Comparison of ENCODE assay signal across 8 cellular contexts in the genomic region with DNA sequence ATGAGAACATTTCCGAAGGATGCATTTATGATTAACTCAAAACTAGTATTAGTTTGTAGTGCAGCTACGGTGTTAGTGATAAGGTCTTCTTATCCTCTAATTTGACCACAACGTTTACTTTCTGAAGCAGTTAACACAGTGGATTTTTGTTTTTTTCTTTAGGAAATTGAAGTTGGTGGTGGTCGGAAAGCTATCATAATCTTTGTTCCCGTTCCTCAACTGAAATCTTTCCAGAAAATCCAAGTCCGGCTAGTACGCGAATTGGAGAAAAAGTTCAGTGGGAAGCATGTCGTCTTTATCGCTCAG. TPM values are rescaled to one million over a fixed set of nuclear protein-coding genes. Genes with fewer than 3 reads are reported as not detected.
DNase-seq lines count a peak whose midpoint lies in the region; FAIRE-seq and TF ChIP-seq lines count a peak whose summit lies in the region.
"Not testable (repeated sequence)": the region's sequence is repeated elsewhere in the genome, so short reads cannot be mapped to it uniquely, and the experiment has no call there.

No MANE protein-coding gene starts in this region.

- H3K4me3 ChIP-seq in BJ (ENCODE audit: low read depth, low read length) = peak overlapping the region; percentile 83
- H3K4me3 ChIP-seq in HUES6 (ENCODE audit: low read depth, low read length) = peak overlapping the region; percentile 99
- H3K4me3 ChIP-seq in endothelial cell of umbilical vein (replicated peaks in 1 of 3; ENCODE audit: insufficient read depth in 1 of 3, low read depth in 1 of 3, low read length in 3 of 3) = peak overlapping the region; percentile 37 to 82 (median 73)
- peak overlapping the region; percentile 84 to 93 (median 86) for H3K4me3 ChIP-seq in stomach

- WGBS in adipose tissue, 3 donors = 45 to 68% (median 67%) methylated on average over 10 of the region's 10 CpGs
- 30 to 55% (median 43%) methylated on average over 10 of the region's 10 CpGs for WGBS in stomach, 5 donors

- dilution Hi-C loops in endothelial cell of umbilical vein (cut with MboI; ENCODE audit: extremely low pct_ligation_motif_present, low sequenced_read_pairs) = not testable (repeated sequence)

- H3K9ac ChIP-seq in HUES6 (ENCODE audit: low read length) = peak overlapping the region; percentile 99
- peak overlapping the region; percentile 81 for H3K9ac ChIP-seq in endothelial cell of umbilical vein (replicated peaks; ENCODE audit: extremely low read depth, insufficient read depth, low read length)

- peaks cover 58% of the 10 kb centered on the region for H3K79me2 ChIP-seq in endothelial cell of umbilical vein (ENCODE audit: control insufficient read depth, insufficient read depth, low read length)

- H3K9me3 ChIP-seq in HUES6 (ENCODE audit: control insufficient read depth, insufficient read depth, low read depth, low read length); endothelial cell of umbilical vein (replicated peaks; ENCODE audit: control insufficient read depth, insufficient read depth, low read length); stomach: not testable (repeated sequence)

- not testable (repeated sequence) for FAIRE-seq in endothelial cell of umbilical vein (lab: Jason Lieb, UNC)

- not testable (repeated sequence) for DNase-seq in BJ (ENCODE audit: low read depth); endothelial cell of umbilical vein (ENCODE audit: low read depth, low spot score); immature natural killer cell; neural crest cell (ENCODE audit: low read depth, low spot score); stomach

- H3K27ac Mint-ChIP-seq in T-helper 1 cell treated with Interleukin-12 subunit alpha and Interleukin-12 subunit beta and Interleukin-4 antibody, amounts not matched to agents 30 μg/mL and 1 μg/mL, for 36 hours = peak overlapping the region; percentile 91
- H3K27ac Mint-ChIP-seq in immature natural killer cell (peak overlapping the region; percentile 85 to 95 (median 94)), neural crest cell (ENCODE audit: unreplicated experiment) (peak overlapping the region; percentile 99)

- peaks cover 40% of the 10 kb centered on the region for H3K36me3 Mint-ChIP-seq in T-helper 1 cell treated with Interleukin-12 subunit alpha and Interleukin-12 subunit beta and Interleukin-4 antibody, amounts not matched to agents 30 μg/mL and 1 μg/mL, for 36 hours (ENCODE audit: low read depth)
- H3K36me3 Mint-ChIP-seq in immature natural killer cell = peaks cover 14 to 40% (median 35%) of the 10 kb centered on the region in 3 donors
- H3K36me3 Mint-ChIP-seq in neural crest cell (ENCODE audit: low read depth) = peaks cover 37% of the 10 kb centered on the region

- CTCF ChIA-PET in BJ (lab: Yijun Ruan, JAX) (interaction anchor here (1.1 kb wide), 1 partner anchor 9 kb away, joined by 4 read pairs; no protein-coding TSS in a partner anchor), endothelial cell of umbilical vein (lab: Charles Lee) (interaction anchor here (1.3 kb wide), 1 partner anchor 18 kb away, joined by 3 read pairs; the partner anchor contains the start of gene RNASEH1)

- not testable (repeated sequence) for TF ChIP-seq EP300 in stomach (IDR thresholded peaks at IDR 0.05)

- peaks cover 19% of the 10 kb centered on the region for H4K20me1 ChIP-seq in endothelial cell of umbilical vein (replicated peaks; ENCODE audit: control insufficient read depth, extremely low read depth, insufficient read depth, low read length)

- H3K36me3 ChIP-seq in BJ (ENCODE audit: control insufficient read depth, insufficient read depth, low read length) (peaks cover 15% of the 10 kb centered on the region), HUES6 (ENCODE audit: control insufficient read depth, insufficient read depth, low read length) (peaks cover 56% of the 10 kb centered on the region), endothelial cell of umbilical vein (ENCODE audit: control insufficient read depth in 2 of 2, extremely low read depth in 1 of 2, insufficient read depth in 2 of 2, low read length in 2 of 2) (peaks cover 14 to 35% of the 10 kb centered on the region in 2 experiments), stomach (peaks cover 37 to 54% (median 49%) of the 10 kb centered on the region in 4 donors)

- H3K27ac ChIP-seq in HUES6 (ENCODE audit: low read depth, low read length) (peak overlapping the region; percentile 93), adipose tissue (ENCODE audit: low read depth, low read length) (peak overlapping the region; percentile 90), endothelial cell of umbilical vein (ENCODE audit: insufficient read depth, low read depth, low read length) (peak overlapping the region; percentile 54), stomach (peak overlapping the region in 4 of 5 donors; percentile 92 to 95 (median 94))

- POLR2A ChIA-PET in BJ (lab: Charles Lee) = interaction anchor here (0.5 to 1.3 kb wide), 2 partner anchors 18 to 1967 kb away, joined by 4 read pairs; partner anchors contain the start of gene RNASEH1
- POLR2A ChIA-PET in endothelial cell of umbilical vein (lab: Charles Lee) = interaction anchor here (1.1 to 1.3 kb wide), 3 partner anchors 8 to 58 kb away, joined by 3 to 6 read pairs (median 4); partner anchors contain the start of gene RNASEH1

- not testable (repeated sequence) for H3K9me3 Mint-ChIP-seq in T-helper 1 cell treated with Interleukin-12 subunit alpha and Interleukin-12 subunit beta and Interleukin-4 antibody, amounts not matched to agents 30 μg/mL and 1 μg/mL, for 36 hours; immature natural killer cell; neural crest cell

- H3K4me1 ChIP-seq in HUES6 (ENCODE audit: control insufficient read depth, insufficient read depth, low read length) = not testable (repeated sequence)
- H3K4me1 ChIP-seq in endothelial cell of umbilical vein (ENCODE audit: control insufficient read depth, extremely low read depth, insufficient read depth, low read length) (peaks cover 31% of the 10 kb centered on the region), stomach (peaks cover 25 to 59% (median 51%) of the 10 kb centered on the region in 4 donors)

- H3K27me3 ChIP-seq in BJ (ENCODE audit: control insufficient read depth, insufficient read depth, low read length); HUES6 (ENCODE audit: control insufficient read depth, insufficient read depth, low read length); endothelial cell of umbilical vein (ENCODE audit: control insufficient read depth in 2 of 2, insufficient read depth in 2 of 2, low read length in 2 of 2); stomach: not testable (repeated sequence)

- intact Hi-C loops in endothelial cell of umbilical vein (cut with micrococcal nuclease) = loop anchor here (5.0 kb wide), 1 partner anchor 76 kb away; no protein-coding TSS in a partner anchor
- intact Hi-C loops in stomach (cut with DNase I; ENCODE audit: low total_unique reads) = not testable (repeated sequence)

- not testable (repeated sequence) for H2AFZ ChIP-seq in endothelial cell of umbilical vein (ENCODE audit: low read depth, low read length)

- not testable (repeated sequence) for H3K27me3 Mint-ChIP-seq in T-helper 1 cell treated with Interleukin-12 subunit alpha and Interleukin-12 subunit beta and Interleukin-4 antibody, amounts not matched to agents 30 μg/mL and 1 μg/mL, for 36 hours (ENCODE audit: low read depth); neural crest cell (ENCODE audit: low read depth)
- H3K27me3 Mint-ChIP-seq in immature natural killer cell (ENCODE audit: low read depth in 3 of 3) = peaks cover 5 to 13% (median 7%) of the 10 kb centered on the region in 3 donors

- not testable (repeated sequence) for BruUV-seq in endothelial cell of umbilical vein (replicated peaks; lab: Mats Ljungman, UMichigan)

- H3K4me1 Mint-ChIP-seq in T-helper 1 cell treated with Interleukin-12 subunit alpha and Interleukin-12 subunit beta and Interleukin-4 antibody, amounts not matched to agents 30 μg/mL and 1 μg/mL, for 36 hours (ENCODE audit: low read depth) = peaks cover 45% of the 10 kb centered on the region
- H3K4me1 Mint-ChIP-seq in immature natural killer cell (peaks cover 46 to 66% of the 10 kb centered on the region in 2 donors), neural crest cell (peaks cover 53% of the 10 kb centered on the region)

- not testable (repeated sequence) for TF ChIP-seq POLR2A in endothelial cell of umbilical vein (IDR thresholded peaks at IDR 0.05; ENCODE audit: low read depth, low read length); stomach (IDR thresholded peaks at IDR 0.05)

- not testable (repeated sequence) for TF ChIP-seq CTCF in BJ (IDR thresholded peaks at IDR 0.05; ENCODE audit: insufficient read depth, low read depth, low read length); endothelial cell of umbilical vein (IDR thresholded peaks at IDR 0.05; ENCODE audit: extremely low read depth in 1 of 2, insufficient read depth in 1 of 2, low read depth in 1 of 2, low read length in 2 of 2); neural crest cell (conservative IDR thresholded peaks at IDR 0.05); stomach (IDR thresholded peaks at IDR 0.05)

- not testable (repeated sequence) for H3K9me1 ChIP-seq in endothelial cell of umbilical vein (replicated peaks; ENCODE audit: control insufficient read depth, extremely low read depth, insufficient read depth, low read length)

- peak overlapping the region; percentile 94 for H3K4me3 Mint-ChIP-seq in T-helper 1 cell treated with Interleukin-12 subunit alpha and Interleukin-12 subunit beta and Interleukin-4 antibody, amounts not matched to agents 30 μg/mL and 1 μg/mL, for 36 hours
- H3K4me3 Mint-ChIP-seq in immature natural killer cell (peak overlapping the region; percentile 88 to 93 (median 91)), neural crest cell (peak overlapping the region; percentile 98)

- peak overlapping the region; percentile 85 for H3K4me2 ChIP-seq in endothelial cell of umbilical vein (ENCODE audit: insufficient read depth, low read length)

RNA-seq across cellular contexts. Expression of gene RPS7, which starts 1.2 kb away (rescaled TPM):
- 1,722 and 1,770 TPM in 2 replicates for polyA plus RNA-seq in BJ (2011; rRNA removed)
- 107 and 181 TPM in 2 replicates for polyA minus RNA-seq in BJ (2011; rRNA and poly(A)+ RNA removed)
- polyA plus RNA-seq in adipose tissue = 1,000 to 10,000 TPM; 1,415 to 2,950 (median 1,968) TPM
- 1,506 and 1,544 TPM in 2 replicates for total RNA-seq in endothelial cell of umbilical vein
- polyA plus RNA-seq in endothelial cell of umbilical vein = 712 and 1,210 TPM in 2 replicates
- polyA plus RNA-seq in endothelial cell of umbilical vein (2011; cell fraction: cytosol; rRNA removed) = 1,730 and 1,737 TPM in 2 replicates
- polyA plus RNA-seq in endothelial cell of umbilical vein (2011; cell fraction: nucleus; rRNA removed) = 533 and 585 TPM in 2 replicates
- 1,981 and 2,150 TPM in 2 replicates for polyA plus RNA-seq in endothelial cell of umbilical vein (2012)
- polyA minus RNA-seq in endothelial cell of umbilical vein = 252 and 276 TPM in 2 replicates
- polyA minus RNA-seq in endothelial cell of umbilical vein (2011; cell fraction: cytosol; rRNA and poly(A)+ RNA removed) = 328 TPM
- polyA minus RNA-seq in endothelial cell of umbilical vein (2011; cell fraction: nucleus; rRNA and poly(A)+ RNA removed) = 72.1 and 75.3 TPM in 2 replicates
- polyA plus RNA-seq in immature natural killer cell = 1,000 to 10,000 TPM in 1 of 3 donors, 100 to 1,000 TPM in 2; 479 to 1,432 (median 642) TPM
- total RNA-seq in neural crest cell = 1,758 and 1,929 TPM in 2 replicates
- total RNA-seq in stomach = 1,000 to 10,000 TPM; 1,571 to 2,461 (median 2,078) TPM
- polyA plus RNA-seq in stomach = 1,000 to 10,000 TPM; 3,068 to 4,006 (median 3,110) TPM

RNA-seq across cellular contexts. Expression of gene RNASEH1, which starts 18.1 kb away (rescaled TPM):
- polyA plus RNA-seq in BJ (2011; rRNA removed) (19.3 and 19.7 TPM in 2 replicates), adipose tissue (10 to 100 TPM in 2 of 3 donors, 1 to 10 TPM in 1; 8.2 to 19.1 (median 16.7) TPM), endothelial cell of umbilical vein (8.3 and 12.8 TPM in 2 replicates), immature natural killer cell (10 to 100 TPM; 26.6 to 43.2 (median 41.6) TPM), stomach (10 to 100 TPM in 1 of 3 donors, 1 to 10 TPM in 2; 4.6 to 13.9 (median 7.9) TPM)
- polyA minus RNA-seq in BJ (2011; rRNA and poly(A)+ RNA removed) = 7.9 and 8.7 TPM in 2 replicates
- total RNA-seq in endothelial cell of umbilical vein (30.8 and 31.4 TPM in 2 replicates), neural crest cell (28.9 and 33.7 TPM in 2 replicates), stomach (10 to 100 TPM in 3 of 5 donors, 1 to 10 TPM in 2; 1.7 to 32.1 (median 13.6) TPM)
- polyA plus RNA-seq in endothelial cell of umbilical vein (2011; cell fraction: cytosol; rRNA removed) = 15.5 and 17.7 TPM in 2 replicates
- polyA plus RNA-seq in endothelial cell of umbilical vein (2011; cell fraction: nucleus; rRNA removed) = 10.7 and 14.4 TPM in 2 replicates
- 26.7 and 36.1 TPM in 2 replicates for polyA plus RNA-seq in endothelial cell of umbilical vein (2012)
- 10.6 and 12.7 TPM in 2 replicates for polyA minus RNA-seq in endothelial cell of umbilical vein
- polyA minus RNA-seq in endothelial cell of umbilical vein (2011; cell fraction: cytosol; rRNA and poly(A)+ RNA removed) = 16.5 TPM
- polyA minus RNA-seq in endothelial cell of umbilical vein (2011; cell fraction: nucleus; rRNA and poly(A)+ RNA removed) = 6.1 and 6.9 TPM in 2 replicates

RNA-seq across cellular contexts. Expression of gene COLEC11, which starts 18.6 kb away (rescaled TPM):
- polyA plus RNA-seq in BJ (2011; rRNA removed) = 0.07 and 0.15 TPM in 2 replicates
- not detected in 2 replicates for polyA minus RNA-seq in BJ (2011; rRNA and poly(A)+ RNA removed)
- 10 to 100 TPM in 1 of 3 donors, 1 to 10 TPM in 2; 7.9 to 19.6 (median 9.6) TPM for polyA plus RNA-seq in adipose tissue
- not detected in 2 replicates for total RNA-seq in endothelial cell of umbilical vein
- 0.15 and 0.19 TPM in 2 replicates for polyA plus RNA-seq in endothelial cell of umbilical vein
- 0.15 and 0.17 TPM in 2 replicates for polyA plus RNA-seq in endothelial cell of umbilical vein (2011; cell fraction: cytosol; rRNA removed)
- not detected in 2 replicates for polyA plus RNA-seq in endothelial cell of umbilical vein (2011; cell fraction: nucleus; rRNA removed)
- polyA plus RNA-seq in endothelial cell of umbilical vein (2012) = not detected in 2 replicates
- polyA minus RNA-seq in endothelial cell of umbilical vein = not detected in 2 replicates
- polyA minus RNA-seq in endothelial cell of umbilical vein (2011; cell fraction: cytosol; rRNA and poly(A)+ RNA removed) = not detected
- not detected in 2 replicates for polyA minus RNA-seq in endothelial cell of umbilical vein (2011; cell fraction: nucleus; rRNA and poly(A)+ RNA removed)
- polyA plus RNA-seq in immature natural killer cell = not detected
- total RNA-seq in neural crest cell = not detected in 2 replicates
- 1 to 10 TPM in 2 of 5 donors, not detected in 3; 2.0 to 4.5 TPM for total RNA-seq in stomach
- 1 to 10 TPM; 2.1 to 9.9 (median 3.3) TPM for polyA plus RNA-seq in stomach

RNA-seq across cellular contexts. Expression of gene ADI1, which starts 56.9 kb away (rescaled TPM):
- polyA plus RNA-seq in BJ (2011; rRNA removed) (53.3 and 57.6 TPM in 2 replicates), adipose tissue (100 to 1,000 TPM in 1 of 3 donors, 10 to 100 TPM in 2; 31.1 to 109 (median 61.1) TPM), endothelial cell of umbilical vein (30.5 and 38.6 TPM in 2 replicates), immature natural killer cell (10 to 100 TPM; 31.0 to 66.1 (median 52.2) TPM), stomach (100 to 1,000 TPM in 2 of 3 donors, 10 to 100 TPM in 1; 78.3 to 124 (median 110) TPM)
- 15.5 and 17.0 TPM in 2 replicates for polyA minus RNA-seq in BJ (2011; rRNA and poly(A)+ RNA removed)
- total RNA-seq in endothelial cell of umbilical vein (42.6 and 49.7 TPM in 2 replicates), neural crest cell (32.4 and 32.8 TPM in 2 replicates), stomach (10 to 100 TPM; 25.1 to 67.7 (median 56.2) TPM)
- polyA plus RNA-seq in endothelial cell of umbilical vein (2011; cell fraction: cytosol; rRNA removed) = 53.2 and 62.1 TPM in 2 replicates
- 39.2 and 42.6 TPM in 2 replicates for polyA plus RNA-seq in endothelial cell of umbilical vein (2011; cell fraction: nucleus; rRNA removed)
- 44.9 and 57.0 TPM in 2 replicates for polyA plus RNA-seq in endothelial cell of umbilical vein (2012)
- 23.4 and 25.1 TPM in 2 replicates for polyA minus RNA-seq in endothelial cell of umbilical vein
- 29.7 TPM for polyA minus RNA-seq in endothelial cell of umbilical vein (2011; cell fraction: cytosol; rRNA and poly(A)+ RNA removed)
- polyA minus RNA-seq in endothelial cell of umbilical vein (2011; cell fraction: nucleus; rRNA and poly(A)+ RNA removed) = 12.2 and 17.3 TPM in 2 replicates
